18 cellular contexts compared by ENCODE assay signal in genomic region chr5:104372796-104373195, GRCh38.
A peak's percentile ranks its signal among the peaks of the same experiment; 100 is the strongest.
DNase-seq lines count a peak whose midpoint lies in the region; FAIRE-seq and TF ChIP-seq lines count a peak whose summit lies in the region.
"Had no signal": no experiment of that assay in that cellular context is flagged by ENCODE, and none has a peak within 500 bp of the region (broad histone marks: within the 10 kb centered on the region; RNA-seq: fewer than 3 reads in every experiment).

No MANE protein-coding gene starts in this region.

- 0 out of 2 replicates have a peak overlapping the region, but pooled peaks have one; percentile 6 for H2AFZ ChIP-seq in SK-N-SH (ENCODE audit: low read depth)
- H2AFZ ChIP-seq: PC-9 had no signal

- no peak for TF ChIP-seq RAD21 in SK-N-SH (IDR thresholded peaks at IDR 0.05; ENCODE audit: low read length)

- H3F3A ChIP-seq in SK-N-SH (replicated peaks; ENCODE audit: insufficient read depth), result no peaks in the 10 kb centered on the region

- no TSS peak for BruUV-seq in Caco-2 (replicated peaks; lab: Mats Ljungman, UMichigan)

- CTCF ChIA-PET in Caco-2 (lab: Charles Lee), result no interaction called here
- CTCF ChIA-PET in SK-N-SH (lab: Yijun Ruan, JAX), result no interaction called here

- H3K27me3 ChIP-seq in Caco-2 (replicated peaks; ENCODE audit: control insufficient read depth, insufficient read depth, low read length), result no peaks in the 10 kb centered on the region
- no peaks in the 10 kb centered on the region for H3K27me3 ChIP-seq in SK-N-SH (ENCODE audit: insufficient read depth)
- H3K27me3 ChIP-seq in small intestine (ENCODE audit: control insufficient read depth in 2 of 2, insufficient read depth in 2 of 2, low read length in 2 of 2), result no peaks in the 10 kb centered on the region
- H3K27me3 ChIP-seq in colonic mucosa, result no peaks in the 10 kb centered on the region
- H3K27me3 ChIP-seq: BE2C had no signal

- H3K4me2 ChIP-seq in SK-N-SH, result no peak overlapping the region
- H3K4me2 ChIP-seq: PC-9 had no signal

- H3K9me3 Mint-ChIP-seq in Caco-2 (ENCODE audit: unreplicated experiment), result peaks cover 10% of the 10 kb centered on the region
- peaks cover 15% of the 10 kb centered on the region for H3K9me3 Mint-ChIP-seq in nephron progenitor cell

- POLR2A ChIA-PET in Caco-2 (lab: Charles Lee), result no interaction called here
- POLR2A ChIA-PET in SK-N-SH (lab: Yijun Ruan, JAX), result no interaction called here

- WGBS in SK-N-SH (ENCODE audit: low lambda C conversion rate), result 17% methylated on average over 2 of the region's 2 CpGs
- WGBS in small intestine, 3 donors, result 27 to 38% (median 31%) methylated on average over 2 of the region's 2 CpGs

- H3K36me3 ChIP-seq in Caco-2 (ENCODE audit: control insufficient read depth, insufficient read depth, low read length), result no peaks in the 10 kb centered on the region
- H3K36me3 ChIP-seq in SK-N-SH (replicated peaks in 1 of 2; ENCODE audit: control insufficient read depth in 1 of 2, insufficient read depth in 2 of 2, low read length in 1 of 2), result no peaks in the 10 kb centered on the region
- H3K36me3 ChIP-seq in small intestine (ENCODE audit: control insufficient read depth in 2 of 2, insufficient read depth in 2 of 2, low read length in 2 of 2), result no peaks in the 10 kb centered on the region
- H3K36me3 ChIP-seq in colonic mucosa, result no peaks in the 10 kb centered on the region
- H3K36me3 ChIP-seq: BE2C had no signal

- H3K27ac Mint-ChIP-seq in Caco-2 (ENCODE audit: unreplicated experiment) (peak overlapping the region; percentile 49), nephron progenitor cell (peak overlapping the region; percentile 66)
- H3K27ac Mint-ChIP-seq: CD4-positive, CD25-positive, alpha-beta regulatory T cell had no signal

- H3K4me1 ChIP-seq in Caco-2 (peaks cover 13% of the 10 kb centered on the region; the same call in 1 of the 2 replicates), SK-N-SH (ENCODE audit: control insufficient read depth in 1 of 2, insufficient read depth in 2 of 2, low read depth in 1 of 2, low read length in 1 of 2) (no peaks in the 10 kb centered on the region; a peak in 2 of 4 replicates), small intestine (ENCODE audit: control insufficient read depth in 2 of 2, insufficient read depth in 1 of 2, low read depth in 1 of 2, low read length in 1 of 2) (no peaks in the 10 kb centered on the region), colonic mucosa (no peaks in the 10 kb centered on the region)
- H3K4me1 ChIP-seq: BE2C had no signal

- no peak for DNase-seq in Caco-2
- DNase-seq in SK-N-SH, result no peak
- peak; percentile 3 for DNase-seq in fibroblast of peridontal ligament (ENCODE audit: extremely low read depth)
- no peak for DNase-seq in nephron progenitor cell
- DNase-seq in small intestine, result no peak
- DNase-seq in midbrain (lab: John Stamatoyannopoulos, UW), result no peak
- no peak for DNase-seq in colonic mucosa
- DNase-seq in RCC 7860 (ENCODE audit: low spot score), result no peak
- DNase-seq: 8988T; BE2C; CD4-positive, CD25-positive, alpha-beta regulatory T cell; KBM-7; NCI-H1105 treated with DMSO at 0.1 percent for 48 hours; NCI-H1694 treated with DMSO at 0.1 percent for 48 hours; NCI-H510A; NCI-H82; PC-9 had no signal

- FAIRE-seq in small intestine (lab: Jason Lieb, UNC), result no peak
- FAIRE-seq in RCC 7860 (lab: Jason Lieb, UNC), result no peak
- FAIRE-seq: HepG2 had no signal

- H3K9me3 ChIP-seq in Caco-2 (no peaks in the 10 kb centered on the region), SK-N-SH (no peaks in the 10 kb centered on the region), small intestine (ENCODE audit: control insufficient read depth, low read depth) (no peaks in the 10 kb centered on the region), colonic mucosa (no peaks in the 10 kb centered on the region)
- H3K9me3 ChIP-seq: BE2C had no signal

- H3K36me3 Mint-ChIP-seq in Caco-2 (ENCODE audit: insufficient read depth, unreplicated experiment), result no peaks in the 10 kb centered on the region
- H3K36me3 Mint-ChIP-seq in nephron progenitor cell (ENCODE audit: low read depth), result peaks cover 12% of the 10 kb centered on the region
- H3K36me3 Mint-ChIP-seq: CD4-positive, CD25-positive, alpha-beta regulatory T cell had no signal

- TF ChIP-seq EP300 in SK-N-SH (IDR thresholded peaks at IDR 0.05; ENCODE audit: borderline replicate concordance in 1 of 2, low read depth in 1 of 2, low read length in 1 of 2), result no peak

- peaks cover 7% of the 10 kb centered on the region for H3K4me1 Mint-ChIP-seq in Caco-2 (ENCODE audit: low read depth, unreplicated experiment)
- peaks cover 52% of the 10 kb centered on the region for H3K4me1 Mint-ChIP-seq in nephron progenitor cell
- H3K4me1 Mint-ChIP-seq: CD4-positive, CD25-positive, alpha-beta regulatory T cell had no signal

- no peak overlapping the region for H3K4me3 ChIP-seq in Caco-2 (ENCODE audit: low read depth, low read length)
- no peak overlapping the region for H3K4me3 ChIP-seq in SK-N-SH (ENCODE audit: low read depth in 2 of 2, low read length in 1 of 2)
- no peak overlapping the region for H3K4me3 ChIP-seq in small intestine (ENCODE audit: low read depth in 1 of 2, low read length in 2 of 2)
- H3K4me3 ChIP-seq in colonic mucosa, result no peak overlapping the region
- H3K4me3 ChIP-seq: PC-9 had no signal

- no peak for TF ChIP-seq CTCF in Caco-2 (IDR thresholded peaks at IDR 0.05; ENCODE audit: insufficient read depth in 1 of 2, low read depth in 1 of 2, low read length in 1 of 2, severe bottlenecking in 1 of 2, unreplicated experiment in 1 of 2)
- no peak for TF ChIP-seq CTCF in SK-N-SH (IDR thresholded peaks at IDR 0.05)
- TF ChIP-seq CTCF in nephron progenitor cell (IDR thresholded peaks at IDR 0.05), result no peak
- no peak for TF ChIP-seq CTCF in colonic mucosa (IDR thresholded peaks at IDR 0.05)

- no peaks in the 10 kb centered on the region for H4K20me1 ChIP-seq in SK-N-SH (ENCODE audit: insufficient read depth)

- H3K27ac ChIP-seq in SK-N-SH (ENCODE audit: low read depth in 2 of 2, low read length in 1 of 2), result no peak overlapping the region
- H3K27ac ChIP-seq in small intestine (ENCODE audit: low read depth in 1 of 2, low read length in 1 of 2), result no peak overlapping the region
- H3K27ac ChIP-seq in colonic mucosa, result no peak overlapping the region
- H3K27ac ChIP-seq: PC-9 had no signal

- intact Hi-C loops in Caco-2 (cut with micrococcal nuclease; ENCODE audit: unreplicated experiment) (no loop called here), colonic mucosa (cut with DNase I) (no loop called here)

- H3K4me3 Mint-ChIP-seq in Caco-2 (ENCODE audit: unreplicated experiment), result peak overlapping the region; percentile 19
- H3K4me3 Mint-ChIP-seq in nephron progenitor cell, result no peak overlapping the region
- H3K4me3 Mint-ChIP-seq: CD4-positive, CD25-positive, alpha-beta regulatory T cell had no signal

- H3K79me2 ChIP-seq in SK-N-SH (ENCODE audit: insufficient read depth), result no peaks in the 10 kb centered on the region

- no peaks in the 10 kb centered on the region for H3K9me2 ChIP-seq in SK-N-SH

- H3K27me3 Mint-ChIP-seq in Caco-2 (ENCODE audit: insufficient read depth, unreplicated experiment) (no peaks in the 10 kb centered on the region), nephron progenitor cell (ENCODE audit: low read depth, poor library complexity) (no peaks in the 10 kb centered on the region)
- H3K27me3 Mint-ChIP-seq: CD4-positive, CD25-positive, alpha-beta regulatory T cell had no signal

- H3K9ac ChIP-seq in SK-N-SH, result no peak overlapping the region
- no peak overlapping the region for H3K9ac ChIP-seq in colonic mucosa (ENCODE audit: low read depth in 2 of 2, low read length in 2 of 2)

TF ChIP-seq in SK-N-SH, 30 proteins besides CTCF, POLR2A, EP300 and RAD21:
- TF ChIP-seq FOXM1 (IDR thresholded peaks at IDR 0.05; ENCODE audit: low read depth) (no peak), MXI1 (IDR thresholded peaks at IDR 0.05; ENCODE audit: low read depth, low read length) (no peak), GABPA (IDR thresholded peaks at IDR 0.05; ENCODE audit: low read depth) (no peak), NRF1 (IDR thresholded peaks at IDR 0.05; ENCODE audit: low read depth, low read length) (no peak), FOXJ3 (CRISPR knock-in tag; IDR thresholded peaks at IDR 0.05) (no peak), TCF12 (IDR thresholded peaks at IDR 0.05) (no peak)
- TF ChIP-seq, protein P1, sequence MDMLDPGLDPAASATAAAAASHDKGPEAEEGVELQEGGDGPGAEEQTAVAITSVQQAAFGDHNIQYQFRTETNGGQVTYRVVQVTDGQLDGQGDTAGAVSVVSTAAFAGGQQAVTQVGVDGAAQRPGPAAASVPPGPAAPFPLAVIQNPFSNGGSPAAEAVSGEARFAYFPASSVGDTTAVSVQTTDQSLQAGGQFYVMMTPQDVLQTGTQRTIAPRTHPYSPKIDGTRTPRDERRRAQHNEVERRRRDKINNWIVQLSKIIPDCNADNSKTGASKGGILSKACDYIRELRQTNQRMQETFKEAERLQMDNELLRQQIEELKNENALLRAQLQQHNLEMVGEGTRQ (IDR thresholded peaks at IDR 0.05; ENCODE audit: borderline replicate concordance, low read depth, low read length), result no peak
- TF ChIP-seq, protein P2, sequence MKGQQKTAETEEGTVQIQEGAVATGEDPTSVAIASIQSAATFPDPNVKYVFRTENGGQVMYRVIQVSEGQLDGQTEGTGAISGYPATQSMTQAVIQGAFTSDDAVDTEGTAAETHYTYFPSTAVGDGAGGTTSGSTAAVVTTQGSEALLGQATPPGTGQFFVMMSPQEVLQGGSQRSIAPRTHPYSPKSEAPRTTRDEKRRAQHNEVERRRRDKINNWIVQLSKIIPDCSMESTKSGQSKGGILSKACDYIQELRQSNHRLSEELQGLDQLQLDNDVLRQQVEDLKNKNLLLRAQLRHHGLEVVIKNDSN (IDR thresholded peaks at IDR 0.05; ENCODE audit: borderline replicate concordance, low read depth), result no peak
